ENCODE assay signal across 9 cellular contexts in the genomic region with DNA sequence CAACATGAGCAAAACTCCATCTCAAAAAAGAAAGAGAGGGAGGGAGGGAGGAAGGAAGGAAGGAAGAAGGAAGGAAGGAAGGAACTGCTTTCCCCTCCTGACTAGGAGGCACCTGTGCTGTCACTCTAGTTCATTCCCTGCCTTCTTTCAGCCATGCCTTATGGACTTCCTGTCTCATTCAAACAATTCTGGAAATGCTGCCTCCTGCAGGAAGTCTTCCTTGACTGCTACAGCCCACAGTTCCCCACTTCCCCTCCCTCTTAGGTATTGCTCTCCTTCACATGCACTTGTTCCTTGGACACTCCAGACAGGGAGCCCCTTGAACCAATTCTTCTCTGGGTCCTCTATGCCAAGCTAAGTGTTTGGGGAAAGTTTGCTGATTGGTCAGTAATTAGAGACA. TPM values are rescaled to one million over a fixed set of nuclear protein-coding genes. Genes with fewer than 3 reads are reported as not detected.
A peak's percentile ranks its signal among the peaks of the same experiment; 100 is the strongest.
DNase-seq lines count a peak whose midpoint lies in the region; ATAC-seq, FAIRE-seq and TF ChIP-seq lines count a peak whose summit lies in the region.
"Had no signal": no experiment of that assay in that cellular context is flagged by ENCODE, and none has a peak within 500 bp of the region (broad histone marks: within the 10 kb centered on the region; RNA-seq: fewer than 3 reads in every experiment).

No MANE protein-coding gene starts in this region.

- TF ChIP-seq CTCF in CD4-positive, alpha-beta T cell (IDR thresholded peaks at IDR 0.05) = no peak
- peak in 2 of 3 experiments; percentile 29 to 39 for TF ChIP-seq CTCF in keratinocyte (optimal IDR thresholded peaks at IDR 0.05 in 1 of 3, IDR thresholded peaks at IDR 0.05 in 1 of 3, conservative IDR thresholded peaks at IDR 0.05 in 1 of 3; ENCODE audit: extremely low read depth in 1 of 3, insufficient read depth in 2 of 3, low read length in 3 of 3)

- no peak for TF ChIP-seq POLR2A in GM12891 (IDR thresholded peaks at IDR 0.05; ENCODE audit: low read depth, low read length)

- no peak overlapping the region for H3K27ac ChIP-seq in CD4-positive, alpha-beta T cell (ENCODE audit: low read depth, low read length)
- no peak overlapping the region for H3K27ac ChIP-seq in keratinocyte (ENCODE audit: control insufficient read depth, insufficient read depth, low read length)

- no peak for FAIRE-seq in GM12891 (lab: Jason Lieb, UNC)
- no peak for FAIRE-seq in keratinocyte (lab: Jason Lieb, UNC)

- no peaks in the 10 kb centered on the region for H3K9me3 ChIP-seq in CD4-positive, alpha-beta T cell (ENCODE audit: control insufficient read depth, low read length)
- no peaks in the 10 kb centered on the region for H3K9me3 ChIP-seq in keratinocyte (ENCODE audit: control insufficient read depth, low read depth, low read length)

- H3K4me1 ChIP-seq in keratinocyte (ENCODE audit: control insufficient read depth, extremely low read depth, insufficient read depth, low read length) = no peaks in the 10 kb centered on the region

- H3K4me2 ChIP-seq in keratinocyte (ENCODE audit: control insufficient read depth, extremely low read depth, insufficient read depth, low read depth, low read length) = no peak overlapping the region

- no peaks in the 10 kb centered on the region for H3K79me2 ChIP-seq in keratinocyte (ENCODE audit: control insufficient read depth, insufficient read depth, low read length)

- dilution Hi-C loops in keratinocyte (cut with MboI; ENCODE audit: extremely low pct_ligation_motif_present, low sequenced_read_pairs) = no loop called here

- intact Hi-C loops in CD4-positive, alpha-beta T cell (cut with DNase I, micrococcal nuclease) = loop anchor here in 1 of 2 experiments (1.0 to 10.0 kb wide), 5 partner anchors 27 to 1841 kb away; partner anchors contain the start of genes EMSY and PGM2L1
- intact Hi-C loops in posterior vena cava (cut with DNase I) = no loop called here

- H2AFZ ChIP-seq in keratinocyte (ENCODE audit: control insufficient read depth, low read length) = no peak overlapping the region

- H4K20me1 ChIP-seq in keratinocyte (ENCODE audit: control insufficient read depth, extremely low read depth, insufficient read depth, low read length) = no peaks in the 10 kb centered on the region

- no peak overlapping the region for H3K4me3 ChIP-seq in keratinocyte (ENCODE audit: control insufficient read depth in 2 of 3, extremely low read depth in 1 of 3, insufficient read depth in 2 of 3, low read depth in 1 of 3, low read length in 3 of 3)

- no peaks in the 10 kb centered on the region for H3K36me3 ChIP-seq in keratinocyte (ENCODE audit: control insufficient read depth in 2 of 2, extremely low read depth in 1 of 2, insufficient read depth in 2 of 2, low read length in 2 of 2)

- H3K27me3 Mint-ChIP-seq in CD4-positive, alpha-beta T cell = peaks cover 18% of the 10 kb centered on the region

- H3K4me1 Mint-ChIP-seq in CD4-positive, alpha-beta T cell (ENCODE audit: low read depth) = peaks cover 33% of the 10 kb centered on the region

- DNase-seq in CD4-positive, alpha-beta T cell = no peak
- DNase-seq in GM12891 (ENCODE audit: insufficient read length, low spot score) = no peak
- DNase-seq in RPMI8226 = peak; percentile 29
- DNase-seq in keratinocyte (ENCODE audit: low read depth, low spot score) = peak; percentile 23
- DNase-seq in anterior cingulate cortex (lab: John Stamatoyannopoulos, UW) = no peak
- DNase-seq in posterior vena cava (ENCODE audit: low spot score) = no peak
- no peak for DNase-seq in NCI-H128 (lab: John Stamatoyannopoulos, UW; ENCODE audit: unreplicated experiment)
- DNase-seq: NK-92 treated with Interleukin-12 subunit alpha and Interleukin-12 subunit beta, amount 100 ng/mL, for 24 hours had no signal

- peaks cover 23% of the 10 kb centered on the region for H3K36me3 Mint-ChIP-seq in CD4-positive, alpha-beta T cell (ENCODE audit: low read depth)

- H3K4me3 Mint-ChIP-seq in CD4-positive, alpha-beta T cell = peak overlapping the region; percentile 100

- no peak for ATAC-seq in CD4-positive, alpha-beta T cell (ENCODE audit: poor library complexity)
- no peak for ATAC-seq in HG03378 (IDR thresholded peaks at IDR 0.05; ENCODE audit: unreplicated experiment)

- CTCF ChIA-PET in CD4-positive, alpha-beta T cell (lab: Charles Lee) = interaction anchor here (5.1 kb wide), 1 partner anchor 30 kb away, joined by 50 read pairs; no protein-coding TSS in a partner anchor

- POLR2A ChIA-PET in CD4-positive, alpha-beta T cell (lab: Charles Lee) = interaction anchor here (1.0 kb wide), 1 partner anchor 30 kb away, joined by 3 read pairs; no protein-coding TSS in a partner anchor

- no peak overlapping the region for H3K9ac ChIP-seq in keratinocyte (ENCODE audit: control insufficient read depth, extremely low read depth, insufficient read depth, low read length)

- peak overlapping the region; percentile 5 for H3K27ac Mint-ChIP-seq in CD4-positive, alpha-beta T cell

- H3K27me3 ChIP-seq in CD4-positive, alpha-beta T cell (ENCODE audit: control insufficient read depth, insufficient read depth, low read length) = no peaks in the 10 kb centered on the region
- H3K27me3 ChIP-seq in keratinocyte (ENCODE audit: control insufficient read depth, extremely low read depth, insufficient read depth, low read length) = peaks cover 9% of the 10 kb centered on the region

- no peaks in the 10 kb centered on the region for H3K9me1 ChIP-seq in keratinocyte (ENCODE audit: control insufficient read depth, extremely low read depth, insufficient read depth, low read length)

- H3K9me3 Mint-ChIP-seq in CD4-positive, alpha-beta T cell = no peaks in the 10 kb centered on the region

TF ChIP-seq in GM12891, 5 proteins besides CTCF, POLR2A, EP300 and RAD21:
- 0 out of 2 replicates have a peak, but pooled peaks have one; percentile 25 for TF ChIP-seq SPI1 (IDR thresholded peaks at IDR 0.05; ENCODE audit: low read depth, low read length)
- no peak for TF ChIP-seq POU2F2 (IDR thresholded peaks at IDR 0.05; ENCODE audit: low read depth, low read length)
- TF ChIP-seq TAF1 (IDR thresholded peaks at IDR 0.05; ENCODE audit: low read depth, low read length) = no peak

RNA-seq across cellular contexts. Expression of gene WNT11, which starts 31.6 kb away (rescaled TPM):
- 1 to 10 TPM in 1 of 2 experiments, under 1 TPM in 1; 0.30 to 1.2 TPM for total RNA-seq in CD4-positive, alpha-beta T cell
- not detected for polyA plus RNA-seq in GM12891 (2012; ENCODE audit: low read depth, missing spikeins)
- polyA plus RNA-seq in keratinocyte = 0.08 TPM in 1 of 3 replicates, not detected in the others
- not detected for polyA plus RNA-seq in keratinocyte (2011; ENCODE audit: low read depth)
- polyA plus RNA-seq in keratinocyte (2011; cell fraction: cytosol; rRNA removed) = 0.06 and 0.10 TPM in 2 replicates
- polyA plus RNA-seq in keratinocyte (2011; cell fraction: nucleus; rRNA removed) = 0.09 and 0.27 TPM in 2 replicates
- 0.06 and 0.10 TPM in 2 replicates for polyA plus RNA-seq in keratinocyte (2012; ENCODE audit: low replicate concordance)
- not detected in 3 replicates for polyA minus RNA-seq in keratinocyte
- not detected for polyA minus RNA-seq in keratinocyte (2011; cell fraction: cytosol; rRNA and poly(A)+ RNA removed)
- not detected in 2 replicates for polyA minus RNA-seq in keratinocyte (2011; cell fraction: nucleus; rRNA and poly(A)+ RNA removed)
- total RNA-seq in posterior vena cava = 10 to 100 TPM; 39.2 to 59.3 TPM

Comparison
In these comparisons a context has a peak if more than half of its experiments do, and no peak if none do; other contexts are left out.
1. DNase-seq: peak in RPMI8226 (single experiment) and keratinocyte (single experiment); none in CD4-positive, alpha-beta T cell (0 of 10), GM12891 (single experiment), anterior cingulate cortex (0 of 58), posterior vena cava (single experiment) and NCI-H128 (single experiment).
2. RNA of gene WNT11, which starts 31.6 kb away (total RNA-seq): 39.2 to 59.3 TPM in posterior vena cava; 0.30 to 1.2 TPM in CD4-positive, alpha-beta T cell; every median in the first group is over 10 times any median in the second.